Comparison of ENCODE assay signal across 17 cellular contexts in the genomic region with DNA sequence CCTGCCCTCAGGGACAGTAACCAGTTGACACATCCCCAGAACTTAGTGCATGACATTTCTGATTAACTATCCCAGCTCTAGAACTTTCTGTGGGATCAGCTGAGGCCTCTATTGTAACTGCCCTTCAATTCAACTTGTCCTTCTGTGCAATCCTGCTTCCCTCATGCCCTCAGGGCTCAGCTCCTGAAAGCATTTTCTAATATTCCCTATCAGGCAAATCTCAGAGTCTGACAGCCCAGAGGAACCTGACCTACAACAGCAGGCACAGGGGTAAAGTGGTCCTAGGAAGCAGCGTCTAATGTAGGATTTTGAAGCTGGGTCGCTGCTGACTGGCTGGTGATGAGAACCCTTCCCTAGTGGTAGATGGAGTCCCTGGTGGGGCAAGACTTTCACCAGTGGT. TPM values are rescaled to one million over a fixed set of nuclear protein-coding genes. Genes with fewer than 3 reads are reported as not detected.
DNase-seq lines count a peak whose midpoint lies in the region; ATAC-seq and TF ChIP-seq lines count a peak whose summit lies in the region.
"Had no signal": no experiment of that assay in that cellular context is flagged by ENCODE, and none has a peak within 500 bp of the region (broad histone marks: within the 10 kb centered on the region; RNA-seq: fewer than 3 reads in every experiment).

No MANE protein-coding gene starts in this region.

- peak overlapping the region; percentile 82 for H4K91ac ChIP-seq in trophoblast cell (ENCODE audit: low read depth, low read length)

- no peak overlapping the region for H3K14ac ChIP-seq in trophoblast cell (ENCODE audit: low read length)

- 80% methylated on average over 2 of the region's 2 CpGs for WGBS in SK-N-SH (ENCODE audit: low lambda C conversion rate)
- WGBS in trophoblast cell (ENCODE audit: extremely low coverage, insufficient coverage, insufficient read length) = no CpG with 5 or more reads among the region's 2 CpGs
- WGBS in prostate gland = 100% methylated on average over 2 of the region's 2 CpGs

- H2BK120ac ChIP-seq in trophoblast cell (ENCODE audit: insufficient read depth, low read length, poor library complexity) = no peak overlapping the region

- no peak overlapping the region for H2AK5ac ChIP-seq in trophoblast cell (ENCODE audit: low read length)

- H3K4me1 ChIP-seq in SK-N-SH (ENCODE audit: control insufficient read depth in 1 of 2, insufficient read depth in 2 of 2, low read depth in 1 of 2, low read length in 1 of 2) (peaks cover 0 to 16% of the 10 kb centered on the region in 2 experiments; a peak in 1 of 4 replicates), trophoblast cell (ENCODE audit: control insufficient read depth in 1 of 2, insufficient read depth in 2 of 2, low read length in 2 of 2) (peaks cover 22 to 27% of the 10 kb centered on the region in 2 experiments), left ventricle myocardium inferior (peaks cover 8% of the 10 kb centered on the region), prostate gland (replicated peaks) (no peaks in the 10 kb centered on the region)
- H3K4me1 ChIP-seq: A549 had no signal

- H3K9me3 ChIP-seq in SK-N-SH = no peaks in the 10 kb centered on the region
- H3K9me3 ChIP-seq in WERI-Rb-1 (ENCODE audit: severe bottlenecking) = no peaks in the 10 kb centered on the region
- no peaks in the 10 kb centered on the region for H3K9me3 ChIP-seq in trophoblast cell (ENCODE audit: insufficient read depth, low read depth, low read length)
- no peaks in the 10 kb centered on the region for H3K9me3 ChIP-seq in left ventricle myocardium inferior (replicated peaks)
- no peaks in the 10 kb centered on the region for H3K9me3 ChIP-seq in prostate gland
- H3K9me3 ChIP-seq: A549, BLaER1 had no signal

- no peak overlapping the region for H4K8ac ChIP-seq in trophoblast cell (ENCODE audit: low read depth, low read length)

- H3K36me3 ChIP-seq in SK-N-SH (replicated peaks in 1 of 2; ENCODE audit: control insufficient read depth in 1 of 2, insufficient read depth in 2 of 2, low read length in 1 of 2) (no peaks in the 10 kb centered on the region), WERI-Rb-1 (no peaks in the 10 kb centered on the region), trophoblast cell (ENCODE audit: control insufficient read depth in 1 of 2, insufficient read depth in 2 of 2, low read length in 2 of 2) (no peaks in the 10 kb centered on the region), left ventricle myocardium inferior (no peaks in the 10 kb centered on the region), prostate gland (no peaks in the 10 kb centered on the region)
- H3K36me3 ChIP-seq: BLaER1 had no signal

- no peak overlapping the region for H4K12ac ChIP-seq in trophoblast cell (ENCODE audit: low read depth, low read length)

- TF ChIP-seq RAD21 in SK-N-SH (IDR thresholded peaks at IDR 0.05; ENCODE audit: low read length) = no peak

- intact Hi-C loops in left ventricle myocardium inferior (cut with micrococcal nuclease) (no loop called here), prostate gland (cut with DNase I) (no loop called here)

- no peak overlapping the region for H3K4me2 ChIP-seq in SK-N-SH
- no peak overlapping the region for H3K4me2 ChIP-seq in trophoblast cell (ENCODE audit: low read length)
- H3K4me2 ChIP-seq: A549, BLaER1, GM23338 had no signal

- H2BK12ac ChIP-seq in trophoblast cell (ENCODE audit: low read length) = no peak overlapping the region

- ATAC-seq in SK-N-SH treated with all-trans-retinoic acid at 6 μM for 48 hours = no peak
- ATAC-seq: A549; CD8-positive, alpha-beta T cell; GM12878; GM23338 had no signal

- no peak for TF ChIP-seq POLR2A in prostate gland (IDR thresholded peaks at IDR 0.05)

- 0 out of 4 replicates have a peak, but pooled peaks of 1 of the 2 experiments have one; percentile 16 for TF ChIP-seq EP300 in SK-N-SH (IDR thresholded peaks at IDR 0.05; ENCODE audit: borderline replicate concordance in 1 of 2, low read depth in 1 of 2, low read length in 1 of 2)

- no peak overlapping the region for H3K4ac ChIP-seq in trophoblast cell (ENCODE audit: low read depth, low read length)

- no peak overlapping the region for H3K4me3 ChIP-seq in SK-N-SH (ENCODE audit: low read depth in 2 of 2, low read length in 1 of 2)
- no peak overlapping the region for H3K4me3 ChIP-seq in WERI-Rb-1 (ENCODE audit: low read depth, low read length)
- no peak overlapping the region for H3K4me3 ChIP-seq in trophoblast cell (ENCODE audit: low read depth, low read length)
- H3K4me3 ChIP-seq in left ventricle myocardium inferior = no peak overlapping the region
- H3K4me3 ChIP-seq in prostate gland = no peak overlapping the region
- H3K4me3 ChIP-seq: A549, BLaER1, GM12878, GM23338 had no signal

- peaks cover 16% of the 10 kb centered on the region for H3K79me1 ChIP-seq in trophoblast cell (ENCODE audit: low read length)

- POLR2A ChIA-PET in SK-N-SH (lab: Yijun Ruan, JAX) = no interaction called here

- H3K18ac ChIP-seq in trophoblast cell (ENCODE audit: low read length) = no peak overlapping the region

- no peak overlapping the region for H3K23ac ChIP-seq in trophoblast cell (ENCODE audit: low read length)

- CTCF ChIA-PET in SK-N-SH (lab: Yijun Ruan, JAX) = interaction anchor here (2.0 kb wide), 1 partner anchor 14 kb away, joined by 4 read pairs; no protein-coding TSS in a partner anchor

- H3K79me2 ChIP-seq in SK-N-SH (ENCODE audit: insufficient read depth) = no peaks in the 10 kb centered on the region
- no peaks in the 10 kb centered on the region for H3K79me2 ChIP-seq in trophoblast cell (ENCODE audit: control insufficient read depth, insufficient read depth, low read length, poor library complexity)

- H2AFZ ChIP-seq in SK-N-SH (ENCODE audit: low read depth) = no peak overlapping the region
- no peak overlapping the region for H2AFZ ChIP-seq in trophoblast cell (ENCODE audit: insufficient read depth, low read length, poor library complexity)
- H2AFZ ChIP-seq: GM23338 had no signal

- no peak overlapping the region for H3K27ac ChIP-seq in SK-N-SH (ENCODE audit: low read depth in 2 of 2, low read length in 1 of 2)
- H3K27ac ChIP-seq in WERI-Rb-1 = peak overlapping the region; percentile 70; the same call in 1 of the 2 replicates
- H3K27ac ChIP-seq in trophoblast cell (ENCODE audit: low read depth, low read length) = peak overlapping the region; percentile 29
- H3K27ac ChIP-seq in left ventricle myocardium inferior (replicated peaks) = no peak overlapping the region
- no peak overlapping the region for H3K27ac ChIP-seq in prostate gland
- H3K27ac ChIP-seq: 22Rv1, A549, BLaER1 had no signal

- H3K9me2 ChIP-seq in SK-N-SH = no peaks in the 10 kb centered on the region

- H3K9ac ChIP-seq in SK-N-SH (no peak overlapping the region), trophoblast cell (ENCODE audit: low read length) (no peak overlapping the region)
- H3K9ac ChIP-seq: BLaER1 had no signal

- peak; percentile 23 for DNase-seq in SK-N-SH
- no peak for DNase-seq in WERI-Rb-1
- peak; percentile 84 for DNase-seq in islet precursor cell
- peak; percentile 70 to 89 for DNase-seq in trophoblast cell
- DNase-seq in left ventricle myocardium inferior = no peak
- no peak for DNase-seq in prostate gland (ENCODE audit: low spot score)
- DNase-seq in NOMO-1 (lab: John Stamatoyannopoulos, UW; ENCODE audit: unreplicated experiment in 2 of 2) = no peak
- DNase-seq: AML-193; Calu3; CD8-positive, alpha-beta T cell; HCEC 1CT had no signal

- no peaks in the 10 kb centered on the region for H4K20me1 ChIP-seq in SK-N-SH (ENCODE audit: insufficient read depth)
- H4K20me1 ChIP-seq: BLaER1 had no signal

- H3K27me3 ChIP-seq in SK-N-SH (ENCODE audit: insufficient read depth) (no peaks in the 10 kb centered on the region), WERI-Rb-1 (ENCODE audit: insufficient read depth, low read depth, severe bottlenecking) (no peaks in the 10 kb centered on the region), trophoblast cell (ENCODE audit: insufficient read depth, low read length) (no peaks in the 10 kb centered on the region), left ventricle myocardium inferior (ENCODE audit: low read depth) (no peaks in the 10 kb centered on the region), prostate gland (replicated peaks; ENCODE audit: insufficient read depth) (no peaks in the 10 kb centered on the region)
- H3K27me3 ChIP-seq: BLaER1 had no signal

- H3F3A ChIP-seq in SK-N-SH (replicated peaks; ENCODE audit: insufficient read depth) = no peaks in the 10 kb centered on the region

- TF ChIP-seq CTCF in SK-N-SH (IDR thresholded peaks at IDR 0.05) (no peak), WERI-Rb-1 (IDR thresholded peaks at IDR 0.05; ENCODE audit: low read depth, low read length) (no peak), left ventricle myocardium inferior (IDR thresholded peaks at IDR 0.05; ENCODE audit: borderline replicate concordance) (no peak), prostate gland (IDR thresholded peaks at IDR 0.05) (no peak)

- peak overlapping the region; percentile 32 for H2BK5ac ChIP-seq in trophoblast cell (ENCODE audit: low read depth, low read length, poor library complexity)

TF ChIP-seq in SK-N-SH, 30 proteins besides CTCF, POLR2A, EP300 and RAD21 (continues in another document):
- TF ChIP-seq SMC3 (IDR thresholded peaks at IDR 0.05; ENCODE audit: low read depth, low read length) (no peak), GABPA (IDR thresholded peaks at IDR 0.05; ENCODE audit: low read depth) (no peak), TCF12 (IDR thresholded peaks at IDR 0.05) (no peak)

TF ChIP-seq in SK-N-SH treated with all-trans-retinoic acid at 6 μM for 48 hours, 23 proteins besides CTCF, POLR2A, EP300 and RAD21:
- TF ChIP-seq ZNF70 (CRISPR knock-in tag; IDR thresholded peaks at IDR 0.05) (no peak), ZC3H10 (CRISPR knock-in tag; IDR thresholded peaks at IDR 0.05) (no peak), ESRRG (CRISPR knock-in tag; IDR thresholded peaks at IDR 0.05) (no peak), CSDC2 (CRISPR knock-in tag; IDR thresholded peaks at IDR 0.05) (no peak), ZNF565 (CRISPR knock-in tag; conservative IDR thresholded peaks at IDR 0.05; ENCODE audit: low read depth) (no peak), BACH2 (CRISPR knock-in tag; IDR thresholded peaks at IDR 0.05; ENCODE audit: borderline replicate concordance) (no peak)

RNA-seq across cellular contexts. Expression of gene STN1, which starts 13.6 kb away (rescaled TPM):
- 22.1 and 24.7 TPM in 2 replicates for polyA plus RNA-seq in SK-N-SH (2012; rRNA removed)
- 28.2 and 28.6 TPM in 2 replicates for polyA plus RNA-seq in SK-N-SH (2012; cell fraction: cytosol; rRNA removed)
- 11.1 and 13.0 TPM in 2 replicates for polyA plus RNA-seq in SK-N-SH (2012; cell fraction: nucleus; rRNA removed)
- polyA plus RNA-seq in trophoblast cell (2013) = 15.1 and 17.4 TPM in 2 replicates
- 30.7 TPM for total RNA-seq in left ventricle myocardium inferior
- total RNA-seq in prostate gland = 10 to 100 TPM; 15.5 to 42.7 TPM

RNA-seq across cellular contexts. Expression of gene SLK, which starts 35.3 kb away (rescaled TPM):
- 3.4 and 4.0 TPM in 2 replicates for polyA plus RNA-seq in SK-N-SH (2012; rRNA removed)
- 5.2 and 7.9 TPM in 2 replicates for polyA plus RNA-seq in SK-N-SH (2012; cell fraction: cytosol; rRNA removed)
- 2.0 and 4.9 TPM in 2 replicates for polyA plus RNA-seq in SK-N-SH (2012; cell fraction: nucleus; rRNA removed)
- polyA plus RNA-seq in trophoblast cell (2013) = 31.0 and 33.1 TPM in 2 replicates
- 36.1 TPM for total RNA-seq in left ventricle myocardium inferior
- total RNA-seq in prostate gland = 10 to 100 TPM; 30.7 to 55.8 TPM

Comparison
In these comparisons a context has a peak if more than half of its experiments do, and no peak if none do; other contexts are left out.
1. DNase-seq: peak in SK-N-SH (single experiment), islet precursor cell (single experiment) and trophoblast cell (2 of 2); none in WERI-Rb-1 (single experiment), left ventricle myocardium inferior (single experiment), prostate gland (single experiment) and NOMO-1 (0 of 2).
2. H3K27ac ChIP-seq: peak in WERI-Rb-1 (single experiment) and trophoblast cell (single experiment); none in SK-N-SH (0 of 2), left ventricle myocardium inferior (single experiment) and prostate gland (0 of 2).